14 cellular contexts compared by ENCODE assay signal in the genomic region with DNA sequence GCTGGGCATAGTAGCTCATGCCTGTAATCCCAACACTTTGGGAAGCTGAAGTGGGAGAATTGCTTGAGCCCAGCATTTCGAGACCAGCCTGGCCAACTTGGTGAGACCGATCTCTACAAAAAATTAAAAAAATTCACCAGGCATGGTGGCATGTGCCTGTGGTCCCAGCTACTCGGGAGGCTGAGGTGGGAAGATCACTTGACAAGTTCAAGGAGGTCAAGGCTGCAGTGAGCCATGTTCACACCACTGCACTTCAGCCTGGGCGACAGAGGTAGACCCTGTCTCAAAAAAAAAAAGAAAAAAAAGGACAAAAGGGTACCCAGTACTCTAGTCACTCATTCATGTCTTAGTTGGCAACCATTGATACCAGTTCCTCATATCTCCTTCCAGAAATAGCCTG. TPM values are rescaled to one million over a fixed set of nuclear protein-coding genes. Genes with fewer than 3 reads are reported as not detected.
DNase-seq lines count a peak whose midpoint lies in the region; ATAC-seq and TF ChIP-seq lines count a peak whose summit lies in the region.
"Had no signal": no experiment of that assay in that cellular context is flagged by ENCODE, and none has a peak within 500 bp of the region (broad histone marks: within the 10 kb centered on the region; RNA-seq: fewer than 3 reads in every experiment).

No MANE protein-coding gene starts in this region.

- H3K36me3 Mint-ChIP-seq in activated T-cell treated with anti-CD3 and anti-CD28 coated beads, Interleukin-2, amount 50 U/mL, for 24 hours (ENCODE audit: low read depth): peaks cover 4% of the 10 kb centered on the region

- H3K27me3 ChIP-seq in esophagus muscularis mucosa (no peaks in the 10 kb centered on the region), right lobe of liver (no peaks in the 10 kb centered on the region), skeletal muscle tissue (ENCODE audit: control insufficient read depth in 3 of 3, insufficient read depth in 3 of 3, low read length in 3 of 3) (no peaks in the 10 kb centered on the region), MG63 (no peaks in the 10 kb centered on the region)
- H3K27me3 ChIP-seq: BLaER1 treated with 17β-estradiol and CSF1 and Interleukin-3, amounts not matched to agents 10 nM and 100 nM had no signal

- TF ChIP-seq CTCF in esophagus muscularis mucosa (IDR thresholded peaks at IDR 0.05) (no peak), right lobe of liver (IDR thresholded peaks at IDR 0.05) (no peak)

- TF ChIP-seq POLR2A in esophagus muscularis mucosa (IDR thresholded peaks at IDR 0.05; ENCODE audit: low read depth) (no peak), right lobe of liver (IDR thresholded peaks at IDR 0.05) (no peak)

- H3K27ac Mint-ChIP-seq in activated T-cell treated with anti-CD3 and anti-CD28 coated beads, Interleukin-2, amount 50 U/mL, for 24 hours: no peak overlapping the region
- H3K27ac Mint-ChIP-seq: IgD-negative memory B cell had no signal

- H3K4me3 Mint-ChIP-seq in activated T-cell treated with anti-CD3 and anti-CD28 coated beads, Interleukin-2, amount 50 U/mL, for 24 hours: no peak overlapping the region
- H3K4me3 Mint-ChIP-seq: IgD-negative memory B cell had no signal

- H3K9me3 Mint-ChIP-seq in activated T-cell treated with anti-CD3 and anti-CD28 coated beads, Interleukin-2, amount 50 U/mL, for 24 hours: no peaks in the 10 kb centered on the region
- H3K9me3 Mint-ChIP-seq: IgD-negative memory B cell had no signal

- no peaks in the 10 kb centered on the region for H3K9me3 ChIP-seq in esophagus muscularis mucosa
- no peaks in the 10 kb centered on the region for H3K9me3 ChIP-seq in right lobe of liver
- no peaks in the 10 kb centered on the region for H3K9me3 ChIP-seq in skeletal muscle tissue (ENCODE audit: control insufficient read depth in 3 of 3, low read length in 3 of 3)
- H3K9me3 ChIP-seq in MG63: no peaks in the 10 kb centered on the region
- H3K9me3 ChIP-seq: BLaER1 treated with 17β-estradiol and CSF1 and Interleukin-3, amounts not matched to agents 10 nM and 100 nM had no signal

- ATAC-seq in right lobe of liver (peak in 2 of 4 donors; percentile 1 to 2), GM19397 (IDR thresholded peaks at IDR 0.05; ENCODE audit: unreplicated experiment) (no peak)

- no peaks in the 10 kb centered on the region for H3K4me1 Mint-ChIP-seq in activated T-cell treated with anti-CD3 and anti-CD28 coated beads, Interleukin-2, amount 50 U/mL, for 24 hours (ENCODE audit: low read depth)

- WGBS in esophagus muscularis mucosa: 66% methylated on average over 4 of the region's 4 CpGs
- WGBS in right lobe of liver (ENCODE audit: insufficient coverage, low coverage, low lambda C conversion rate, missing lambda C conversion rate): 19% methylated on average over 4 of the region's 4 CpGs

- intact Hi-C loops in esophagus muscularis mucosa (cut with DNase I): no loop called here
- intact Hi-C loops in right lobe of liver (cut with DNase I): no loop called here

- H3K36me3 ChIP-seq in esophagus muscularis mucosa (no peaks in the 10 kb centered on the region), right lobe of liver (peaks cover 0 to 56% (median 9%) of the 10 kb centered on the region in 4 donors), skeletal muscle tissue (ENCODE audit: control insufficient read depth in 3 of 3, insufficient read depth in 3 of 3, low read length in 3 of 3) (peaks cover 0 to 3% (median 0%) of the 10 kb centered on the region in 3 donors), MG63 (no peaks in the 10 kb centered on the region)
- H3K36me3 ChIP-seq: BLaER1 treated with 17β-estradiol and CSF1 and Interleukin-3, amounts not matched to agents 10 nM and 100 nM had no signal

- H3K27me3 Mint-ChIP-seq in activated T-cell treated with anti-CD3 and anti-CD28 coated beads, Interleukin-2, amount 50 U/mL, for 24 hours: no peaks in the 10 kb centered on the region
- H3K27me3 Mint-ChIP-seq: IgD-negative memory B cell had no signal

- no peak overlapping the region for H3K9ac ChIP-seq in skeletal muscle tissue (ENCODE audit: low read depth in 1 of 3, low read length in 3 of 3)
- H3K9ac ChIP-seq: BLaER1 treated with 17β-estradiol and CSF1 and Interleukin-3, amounts not matched to agents 10 nM and 100 nM had no signal

- H3K27ac ChIP-seq in esophagus muscularis mucosa (replicated peaks in 1 of 4): peak overlapping the region; percentile 35 to 66 (median 51)
- H3K27ac ChIP-seq in right lobe of liver: peak overlapping the region; percentile 24 to 82 (median 70)
- H3K27ac ChIP-seq in skeletal muscle tissue (ENCODE audit: low read depth, low read length): peak overlapping the region; percentile 62
- H3K27ac ChIP-seq: BLaER1 treated with 17β-estradiol and CSF1 and Interleukin-3, amounts not matched to agents 10 nM and 100 nM had no signal

- peaks cover 0 to 23% (median 6%) of the 10 kb centered on the region in 4 donors for H3K4me1 ChIP-seq in esophagus muscularis mucosa
- H3K4me1 ChIP-seq in right lobe of liver: peaks cover 0 to 19% (median 4%) of the 10 kb centered on the region in 4 donors
- peaks cover 8 to 16% (median 14%) of the 10 kb centered on the region in 3 donors for H3K4me1 ChIP-seq in skeletal muscle tissue (ENCODE audit: control insufficient read depth in 3 of 3, insufficient read depth in 3 of 3, low read length in 3 of 3)
- H3K4me1 ChIP-seq: BLaER1 treated with 17β-estradiol and CSF1 and Interleukin-3, amounts not matched to agents 10 nM and 100 nM had no signal

- DNase-seq in esophagus muscularis mucosa (ENCODE audit: extremely low spot score) (no peak), right lobe of liver (no peak), MG63 (no peak), Kasumi-1 (lab: John Stamatoyannopoulos, UW) (no peak)
- DNase-seq in activated T-cell treated with anti-CD3 and anti-CD28 coated beads, Interleukin-2, amount 50 U/mL, for 24 hours: no peak
- DNase-seq: GF-D8, NCI-H146, NCI-H2081 treated with DMSO at 0.1 percent for 48 hours, NCI-H524, SHP77 had no signal

- TF ChIP-seq EP300 in esophagus muscularis mucosa (IDR thresholded peaks at IDR 0.05): no peak

- no peak overlapping the region for H3K4me3 ChIP-seq in esophagus muscularis mucosa
- H3K4me3 ChIP-seq in right lobe of liver: peak overlapping the region in 2 of 3 donors; percentile 59 to 70
- no peak overlapping the region for H3K4me3 ChIP-seq in skeletal muscle tissue (ENCODE audit: low read length in 3 of 3)
- no peak overlapping the region for H3K4me3 ChIP-seq in MG63
- H3K4me3 ChIP-seq: BLaER1 treated with 17β-estradiol and CSF1 and Interleukin-3, amounts not matched to agents 10 nM and 100 nM had no signal

RNA-seq across cellular contexts. Expression of a gene that starts 5.3 kb away (rescaled TPM):
- total RNA-seq in esophagus muscularis mucosa: 1 to 10 TPM in 1 of 4 donors, under 1 TPM in 3; 0.32 to 2.9 (median 0.42) TPM
- 100 to 1,000 TPM; 136 to 372 (median 156) TPM for total RNA-seq in right lobe of liver
- total RNA-seq in skeletal muscle tissue: 1.6 TPM
- 0.72 and 1.7 TPM in 2 replicates for total RNA-seq in MG63 (2014; rRNA removed; shearing (Covaris generic); ENCODE audit: low replicate concordance)

RNA-seq across cellular contexts. Expression of a gene that starts 55.7 kb away (rescaled TPM):
- 10 to 100 TPM; 17.6 to 28.7 (median 24.1) TPM for total RNA-seq in esophagus muscularis mucosa
- 10 to 100 TPM; 10.2 to 22.8 (median 15.8) TPM for total RNA-seq in right lobe of liver
- 19.3 TPM for total RNA-seq in skeletal muscle tissue
- total RNA-seq in MG63 (2014; rRNA removed; shearing (Covaris generic); ENCODE audit: low replicate concordance): 17.6 and 26.6 TPM in 2 replicates

RNA-seq across cellular contexts. Expression of a gene that starts 55.9 kb away (rescaled TPM):
- total RNA-seq in esophagus muscularis mucosa (10 to 100 TPM; 21.0 to 30.5 (median 24.1) TPM), right lobe of liver (10 to 100 TPM; 22.4 to 29.0 (median 23.4) TPM), skeletal muscle tissue (30.3 TPM)
- 20.6 and 27.4 TPM in 2 replicates for total RNA-seq in MG63 (2014; rRNA removed; shearing (Covaris generic); ENCODE audit: low replicate concordance)

Comparison
In these comparisons a context has a peak if more than half of its experiments do, and no peak if none do; other contexts are left out.
1. H3K4me3 ChIP-seq: peak in right lobe of liver (2 of 3); none in esophagus muscularis mucosa (0 of 4), skeletal muscle tissue (0 of 3) and MG63 (single experiment).
2. RNA of a gene that starts 5.3 kb away (total RNA-seq): 136 to 372 TPM in right lobe of liver; 0.72 to 1.7 TPM in MG63, 1.6 TPM in skeletal muscle tissue (single experiment) and 0.32 to 2.9 TPM in esophagus muscularis mucosa; every median in the first group is over 10 times any median in the second.
3. Peak in every context shown above with its lines, with median percentiles within 50 percentile points of each other: H3K27ac ChIP-seq.